Comparison of ENCODE assay signal across 10 cellular contexts in the genomic region with DNA sequence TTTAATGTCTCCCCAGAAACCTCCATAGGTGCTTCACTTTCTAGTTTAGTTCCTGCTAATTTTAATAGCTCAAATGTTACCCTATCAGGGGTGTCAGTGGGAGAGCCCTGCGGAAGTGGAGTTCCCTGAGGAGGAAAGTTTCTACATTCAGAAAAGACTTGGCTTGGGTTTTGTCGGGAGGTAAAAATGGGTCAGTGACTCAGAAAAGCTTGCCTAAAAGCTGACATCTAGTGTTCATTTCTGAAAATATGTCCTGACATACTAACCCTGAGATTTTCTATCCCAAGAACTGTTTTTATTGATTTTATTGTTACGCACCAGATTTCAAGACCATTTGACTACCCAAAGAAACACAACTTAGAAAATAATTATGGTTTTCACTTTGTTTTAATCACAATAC. TPM values are rescaled to one million over a fixed set of nuclear protein-coding genes. Genes with fewer than 3 reads are reported as not detected.
DNase-seq lines count a peak whose midpoint lies in the region; ATAC-seq and TF ChIP-seq lines count a peak whose summit lies in the region.
"Had no signal": no experiment of that assay in that cellular context is flagged by ENCODE, and none has a peak within 500 bp of the region (broad histone marks: within the 10 kb centered on the region; RNA-seq: fewer than 3 reads in every experiment).

No MANE protein-coding gene starts in this region.

- no peak overlapping the region for H3K4me2 ChIP-seq in PC-3 (ENCODE audit: low read length)

- no peaks in the 10 kb centered on the region for H3K36me3 ChIP-seq in cardiac muscle cell
- H3K36me3 ChIP-seq in PC-3 (ENCODE audit: low read depth, low read length), result no peaks in the 10 kb centered on the region
- no peaks in the 10 kb centered on the region for H3K36me3 ChIP-seq in upper lobe of right lung
- H3K36me3 ChIP-seq: Peyer's patch had no signal

- CTCF ChIA-PET in PC-3 (lab: Charles Lee), result no interaction called here

- TF ChIP-seq CTCF in cardiac muscle cell (IDR thresholded peaks at IDR 0.05; ENCODE audit: low read depth, low read length) (peak; percentile 41), PC-3 (conservative IDR thresholded peaks at IDR 0.05; ENCODE audit: low read depth, low read length) (peak; percentile 50), fibroblast of mammary gland (conservative IDR thresholded peaks at IDR 0.05; ENCODE audit: control insufficient read depth, insufficient read depth, low read depth, low read length) (peak; percentile 41), upper lobe of right lung (IDR thresholded peaks at IDR 0.05) (peak; percentile 15)

- no peaks in the 10 kb centered on the region for H4K20me1 ChIP-seq in PC-3 (ENCODE audit: low read length)

- no peak overlapping the region for H3K4me3 ChIP-seq in cardiac muscle cell
- no peak overlapping the region for H3K4me3 ChIP-seq in PC-3 (ENCODE audit: low read length)
- no peak overlapping the region for H3K4me3 ChIP-seq in fibroblast of mammary gland (ENCODE audit: control insufficient read depth, low read depth, low read length)
- H3K4me3 ChIP-seq in upper lobe of right lung, result no peak overlapping the region
- H3K4me3 ChIP-seq: Peyer's patch had no signal

- no TSS peak for BruUV-seq in PC-3 (replicated peaks; lab: Mats Ljungman, UMichigan)

- H3K27me3 ChIP-seq in cardiac muscle cell (no peaks in the 10 kb centered on the region), PC-3 (ENCODE audit: low read length) (no peaks in the 10 kb centered on the region), upper lobe of right lung (no peaks in the 10 kb centered on the region)
- H3K27me3 ChIP-seq: Peyer's patch had no signal

- H3K9me3 ChIP-seq in cardiac muscle cell (ENCODE audit: low read depth) (no peaks in the 10 kb centered on the region), PC-3 (ENCODE audit: low read length) (no peaks in the 10 kb centered on the region), upper lobe of right lung (no peaks in the 10 kb centered on the region)
- H3K9me3 ChIP-seq: Peyer's patch had no signal

- no peak overlapping the region for H3K9ac ChIP-seq in PC-3 (ENCODE audit: low read length)

- H2AFZ ChIP-seq in PC-3 (ENCODE audit: low read length), result no peak overlapping the region

- POLR2A ChIA-PET in PC-3 (lab: Charles Lee; ENCODE audit: unreplicated experiment), result no interaction called here

- H3K27ac ChIP-seq in cardiac muscle cell, result no peak overlapping the region
- no peak overlapping the region for H3K27ac ChIP-seq in PC-3 (ENCODE audit: low read length)
- no peak overlapping the region for H3K27ac ChIP-seq in upper lobe of right lung

- H3K79me2 ChIP-seq in PC-3 (ENCODE audit: low read length), result peaks cover 28% of the 10 kb centered on the region

- ATAC-seq in PC-3 (no peak), upper lobe of right lung (no peak)

- H3F3A ChIP-seq in PC-3 (ENCODE audit: low read length, unreplicated experiment), result no peaks in the 10 kb centered on the region

- no peaks in the 10 kb centered on the region for H3K4me1 ChIP-seq in cardiac muscle cell (ENCODE audit: low read depth)
- H3K4me1 ChIP-seq in PC-3 (ENCODE audit: insufficient read depth, low read length), result peaks cover 7% of the 10 kb centered on the region; the same call in 1 of the 2 replicates
- H3K4me1 ChIP-seq in upper lobe of right lung, result peaks cover 7% of the 10 kb centered on the region

- intact Hi-C loops in cardiac septum (cut with DNase I) (no loop called here), PC-3 (cut with micrococcal nuclease) (loop anchor here (1.0 kb wide), 1 partner anchor 101 kb away; no protein-coding TSS in a partner anchor), upper lobe of right lung (cut with DNase I) (no loop called here)

- peak in 1 of 2 donors; percentile 65 for DNase-seq in cardiac muscle cell (ENCODE audit: low read depth in 1 of 2, low spot score in 1 of 2)
- no peak for DNase-seq in cardiac septum (ENCODE audit: low spot score)
- peak; percentile 40 for DNase-seq in PC-3
- peak; percentile 62 for DNase-seq in fibroblast of mammary gland (ENCODE audit: low read depth)
- no peak for DNase-seq in upper lobe of right lung
- DNase-seq in T-helper 9 cell, result no peak
- DNase-seq in activated gamma-delta T cell (lab: John Stamatoyannopoulos, UW), result no peak
- no peak for DNase-seq in activated CD4-positive, alpha-beta T cell treated with anti-CD3 and anti-CD28 coated beads for 48 hours
- DNase-seq: DMS153, Peyer's patch had no signal

- no peaks in the 10 kb centered on the region for H3K9me2 ChIP-seq in PC-3 (replicated peaks; ENCODE audit: low read length)

RNA-seq across cellular contexts. Expression of a gene that starts 40.9 kb away (rescaled TPM):
- 0.98 and 3.3 TPM in 2 replicates for total RNA-seq in cardiac muscle cell
- polyA plus RNA-seq in cardiac muscle cell, result 1.5 and 5.9 TPM in 2 replicates
- total RNA-seq in cardiac septum, result 0.11 TPM
- total RNA-seq in PC-3 (2014; rRNA removed), result 5.4 and 8.1 TPM in 2 replicates
- 1.7 TPM for total RNA-seq in upper lobe of right lung

Comparison
In these comparisons a context has a peak if more than half of its experiments do, and no peak if none do; other contexts are left out.
1. DNase-seq: peak in PC-3 (single experiment) and fibroblast of mammary gland (single experiment); none in cardiac septum (single experiment), upper lobe of right lung (single experiment), T-helper 9 cell (single experiment), activated gamma-delta T cell (single experiment) and activated CD4-positive, alpha-beta T cell treated with anti-CD3 and anti-CD28 coated beads for 48 hours (single experiment).
2. Peak in every context shown above with its lines, with median percentiles within 50 percentile points of each other: CTCF ChIP-seq.